Comparison of ENCODE assay signal across 4 cellular contexts in genomic region chr10:70074971-70075370, GRCh38. TPM values are rescaled to one million over a fixed set of nuclear protein-coding genes. Genes with fewer than 3 reads are reported as not detected.
"Had no signal": no experiment of that assay in that cellular context is flagged by ENCODE, and none has a peak within 500 bp of the region (broad histone marks: within the 10 kb centered on the region; RNA-seq: fewer than 3 reads in every experiment).

No MANE protein-coding gene starts in this region.

- H3K9me3 Mint-ChIP-seq: GM23338, H9 had no signal

- H2AFZ ChIP-seq: GM23338 had no signal

- H3K27ac Mint-ChIP-seq: GM23338, H9 had no signal

- ATAC-seq: GM23338 had no signal

- H3K4me3 Mint-ChIP-seq: GM23338, H9 had no signal

- DNase-seq: H9, HCEC 1CT had no signal

- H3K4me2 ChIP-seq: GM23338 had no signal

- H3K4me3 ChIP-seq: GM23338 had no signal

RNA-seq across cellular contexts. Expression of gene MACROH2A2, which starts 22.3 kb away (rescaled TPM):
- total RNA-seq: HT-29 had no signal
